8 cellular contexts compared by ENCODE assay signal in the genomic region with DNA sequence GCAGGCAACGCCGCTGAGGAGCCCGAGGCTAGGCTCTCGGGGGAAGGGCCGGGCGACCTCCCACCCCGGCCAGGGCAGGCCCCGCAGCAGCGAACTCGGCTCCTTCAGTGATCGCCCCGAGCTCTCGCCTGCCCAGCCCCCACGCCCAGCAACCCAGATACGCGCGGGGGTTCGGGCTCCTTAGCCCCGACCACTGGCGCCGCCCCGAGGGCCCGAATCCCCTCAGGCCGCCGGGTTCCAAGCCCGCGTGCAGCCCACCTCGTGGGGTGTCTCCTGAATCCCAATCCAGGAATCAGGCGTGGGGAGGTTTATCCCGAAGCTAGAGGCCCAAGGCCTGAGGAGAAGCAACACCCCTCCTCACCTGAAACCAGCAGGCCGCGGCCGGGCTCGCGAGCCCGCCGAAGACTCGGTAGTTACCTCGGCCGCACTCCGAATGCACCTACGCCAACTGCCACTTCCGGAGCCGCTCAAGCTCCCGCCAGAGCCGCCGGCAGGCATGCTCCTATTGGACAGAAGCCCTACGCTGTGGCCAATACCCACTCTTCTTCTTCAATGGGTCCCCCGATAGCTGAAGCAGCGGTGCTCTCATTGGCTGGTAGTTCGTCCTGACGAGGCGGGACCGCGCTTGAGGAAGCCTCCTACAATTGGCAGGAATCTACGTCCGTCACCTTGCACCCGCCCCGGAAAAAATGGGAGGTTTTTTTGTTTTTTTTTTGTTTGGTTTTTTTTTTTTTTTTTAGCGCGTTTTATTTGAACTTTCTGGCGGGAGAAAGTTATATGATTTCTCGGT. TPM values are rescaled to one million over a fixed set of nuclear protein-coding genes. Genes with fewer than 3 reads are reported as not detected.
DNase-seq lines count a peak whose midpoint lies in the region; ATAC-seq lines count a peak whose summit lies in the region.

RFWD3 (minus strand) TSS at position 453 of the 790 bp plus-strand sequence. CDS start 5,428 bp downstream, outside the sequence.

- peaks cover 49% of the 10 kb centered on the region for H3K4me1 Mint-ChIP-seq in activated CD8-positive, alpha-beta memory T cell treated with anti-CD3 and anti-CD28 coated beads, Interleukin-2, amount 10 ng/mL, durations not matched to agents 7 days and 5 days

- H3K27me3 Mint-ChIP-seq in activated CD8-positive, alpha-beta memory T cell treated with anti-CD3 and anti-CD28 coated beads, Interleukin-2, amount 10 ng/mL, durations not matched to agents 7 days and 5 days = no peaks in the 10 kb centered on the region

- H3K27ac Mint-ChIP-seq in activated CD8-positive, alpha-beta memory T cell treated with anti-CD3 and anti-CD28 coated beads, Interleukin-2, amount 10 ng/mL, durations not matched to agents 7 days and 5 days = peak within 1 kb of the TSS; percentile 97

- H3K9me3 ChIP-seq in NT2/D1 (ENCODE audit: insufficient read depth, low read length) = peaks cover 11% of the 10 kb centered on the region; the same call in 1 of the 2 replicates

- peak within 1 kb of the TSS; percentile 96 for H3K9ac ChIP-seq in NT2/D1 (ENCODE audit: insufficient read length, low read depth)

- CTCF ChIA-PET in activated CD8-positive, alpha-beta memory T cell treated with anti-CD3 and anti-CD28 coated beads, Interleukin-2, amount 10 ng/mL, durations not matched to agents 7 days and 5 days (lab: Charles Lee) = interaction anchor here (0.7 to 2.5 kb wide), 9 partner anchors 11 to 614 kb away, joined by 3 to 11 read pairs (median 4); no protein-coding TSS in a partner anchor

- ATAC-seq in GM21381 (IDR thresholded peaks at IDR 0.05; ENCODE audit: unreplicated experiment) = peak; percentile 100
- peak; percentile 99 for ATAC-seq in activated CD8-positive, alpha-beta memory T cell treated with anti-CD3 and anti-CD28 coated beads, Interleukin-2, amount 10 ng/mL, durations not matched to agents 7 days and 5 days

- H3K27me3 ChIP-seq in NT2/D1 (ENCODE audit: insufficient read depth, insufficient read length) = no peaks in the 10 kb centered on the region

- in situ Hi-C loops in endometrial microvascular endothelial cells (cut with HindIII; ENCODE audit: inconsistent ontology term, low pct_unique_long_range_greater_than_20kb, low sequenced_read_pairs) = no loop called here

- H3K9me3 Mint-ChIP-seq in activated CD8-positive, alpha-beta memory T cell treated with anti-CD3 and anti-CD28 coated beads, Interleukin-2, amount 10 ng/mL, durations not matched to agents 7 days and 5 days (ENCODE audit: low read depth) = no peaks in the 10 kb centered on the region

- peak within 1 kb of the TSS; percentile 98 for H3K4me3 ChIP-seq in NT2/D1 (ENCODE audit: insufficient read length, low read depth)

- peaks cover 43% of the 10 kb centered on the region for H3K36me3 ChIP-seq in NT2/D1 (ENCODE audit: insufficient read depth, insufficient read length, low read length)

- H3K4me3 Mint-ChIP-seq in activated CD8-positive, alpha-beta memory T cell treated with anti-CD3 and anti-CD28 coated beads, Interleukin-2, amount 10 ng/mL, durations not matched to agents 7 days and 5 days = peak within 1 kb of the TSS; percentile 80

- DNase-seq in COR-L47 (lab: John Stamatoyannopoulos, UW) (peak; percentile 98), HUDEP-2 (lab: John Stamatoyannopoulos, UW; ENCODE audit: unreplicated experiment in 76 of 76) (peak; percentile 18 to 98 (median 96)), NT2/D1 (ENCODE audit: low read depth, low spot score) (peak; percentile 98), mesenteric fat pad (ENCODE audit: low spot score) (peak; percentile 96)
- DNase-seq in activated CD8-positive, alpha-beta memory T cell treated with anti-CD3 and anti-CD28 coated beads, Interleukin-2, amount 10 ng/mL, durations not matched to agents 7 days and 5 days = peak; percentile 99
- DNase-seq in stimulated activated CD8-positive, alpha-beta memory T cell treated with anti-CD3 and anti-CD28 coated beads, Interleukin-15, amount 100 ng/mL, for 24 hours (ENCODE audit: low read depth) = peak; percentile 71

- peaks cover 38% of the 10 kb centered on the region for H3K36me3 Mint-ChIP-seq in activated CD8-positive, alpha-beta memory T cell treated with anti-CD3 and anti-CD28 coated beads, Interleukin-2, amount 10 ng/mL, durations not matched to agents 7 days and 5 days

- H3K4me1 ChIP-seq in NT2/D1 (ENCODE audit: insufficient read depth, insufficient read length) = peaks cover 5% of the 10 kb centered on the region

RNA-seq across cellular contexts. Expression of gene RFWD3, which starts in this region (rescaled TPM):
- total RNA-seq in activated CD8-positive, alpha-beta memory T cell treated with anti-CD3 and anti-CD28 coated beads, Interleukin-2, amount 10 ng/mL, durations not matched to agents 7 days and 5 days = 100 to 1,000 TPM; 121 to 162 TPM
- total RNA-seq in endometrial microvascular endothelial cells (ENCODE audit: inconsistent ontology term) = 36.9 TPM
- total RNA-seq in mesenteric fat pad = 14.7 TPM

Comparison
In these comparisons a context has a peak if more than half of its experiments do, and no peak if none do; other contexts are left out.
1. Peak in every context shown above with its lines: DNase-seq, ATAC-seq and H3K4me3 ChIP-seq.